1 cellular context compared by ENCODE assay signal in the genomic region with DNA sequence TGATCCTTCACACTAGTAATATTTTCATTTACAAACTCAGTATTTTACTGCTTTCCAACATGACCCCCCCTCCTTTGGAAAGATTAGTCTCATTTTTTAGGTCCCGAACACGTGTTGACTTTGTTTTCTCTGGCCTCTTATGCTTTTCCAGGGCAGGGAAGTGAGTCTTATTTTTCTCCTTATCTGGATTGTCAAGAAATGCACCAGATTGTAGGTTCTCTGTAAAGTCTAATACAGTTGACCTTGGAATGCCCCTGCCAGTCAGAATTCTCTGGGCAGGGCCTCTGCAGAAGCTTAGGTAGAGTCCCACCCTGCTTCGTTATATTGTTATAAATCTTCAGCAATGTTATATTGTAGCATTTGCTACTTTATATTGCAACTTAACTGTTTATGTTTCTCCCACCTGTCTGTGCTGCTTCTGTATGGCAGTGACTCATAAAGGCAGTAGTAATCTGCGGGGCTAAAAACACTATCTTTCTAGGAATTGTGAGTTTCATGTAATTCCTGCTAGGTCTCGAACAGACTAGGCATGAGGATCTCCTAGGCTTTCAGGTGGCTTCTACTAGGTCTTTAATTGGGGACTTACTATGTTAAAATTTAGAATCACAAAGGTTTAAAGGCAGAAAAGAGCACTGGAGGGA.
TF ChIP-seq lines count a peak whose summit lies in the region.

No MANE protein-coding gene starts in this region.

TF ChIP-seq in WTC11, 78 proteins besides CTCF, POLR2A, EP300 and RAD21 (continued from another document):
- TF ChIP-seq, protein P1, sequence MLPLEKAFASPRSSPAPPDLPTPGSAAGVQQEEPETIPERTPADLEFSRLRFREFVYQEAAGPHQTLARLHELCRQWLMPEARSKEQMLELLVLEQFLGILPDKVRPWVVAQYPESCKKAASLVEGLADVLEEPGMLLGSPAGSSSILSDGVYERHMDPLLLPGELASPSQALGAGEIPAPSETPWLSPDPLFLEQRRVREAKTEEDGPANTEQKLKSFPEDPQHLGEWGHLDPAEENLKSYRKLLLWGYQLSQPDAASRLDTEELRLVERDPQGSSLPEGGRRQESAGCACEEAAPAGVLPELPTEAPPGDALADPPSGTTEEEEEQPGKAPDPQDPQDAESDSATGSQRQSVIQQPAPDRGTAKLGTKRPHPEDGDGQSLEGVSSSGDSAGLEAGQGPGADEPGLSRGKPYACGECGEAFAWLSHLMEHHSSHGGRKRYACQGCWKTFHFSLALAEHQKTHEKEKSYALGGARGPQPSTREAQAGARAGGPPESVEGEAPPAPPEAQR (CRISPR knock-in tag; IDR thresholded peaks at IDR 0.05) = no peak
- TF ChIP-seq TEAD1 (CRISPR knock-in tag; IDR thresholded peaks at IDR 0.05) (no peak), NFYB (CRISPR knock-in tag; conservative IDR thresholded peaks at IDR 0.05; ENCODE audit: low read depth) (no peak), JUN (CRISPR knock-in tag; IDR thresholded peaks at IDR 0.05) (no peak), EMX1 (CRISPR knock-in tag; IDR thresholded peaks at IDR 0.05) (no peak), ZNF423 (CRISPR knock-in tag; IDR thresholded peaks at IDR 0.05) (no peak)
- TF ChIP-seq, protein P2, sequence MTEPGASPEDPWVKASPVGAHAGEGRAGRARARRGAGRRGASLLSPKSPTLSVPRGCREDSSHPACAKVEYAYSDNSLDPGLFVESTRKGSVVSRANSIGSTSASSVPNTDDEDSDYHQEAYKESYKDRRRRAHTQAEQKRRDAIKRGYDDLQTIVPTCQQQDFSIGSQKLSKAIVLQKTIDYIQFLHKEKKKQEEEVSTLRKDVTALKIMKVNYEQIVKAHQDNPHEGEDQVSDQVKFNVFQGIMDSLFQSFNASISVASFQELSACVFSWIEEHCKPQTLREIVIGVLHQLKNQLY (CRISPR knock-in tag; IDR thresholded peaks at IDR 0.05) = no peak
- TF ChIP-seq, protein P3, sequence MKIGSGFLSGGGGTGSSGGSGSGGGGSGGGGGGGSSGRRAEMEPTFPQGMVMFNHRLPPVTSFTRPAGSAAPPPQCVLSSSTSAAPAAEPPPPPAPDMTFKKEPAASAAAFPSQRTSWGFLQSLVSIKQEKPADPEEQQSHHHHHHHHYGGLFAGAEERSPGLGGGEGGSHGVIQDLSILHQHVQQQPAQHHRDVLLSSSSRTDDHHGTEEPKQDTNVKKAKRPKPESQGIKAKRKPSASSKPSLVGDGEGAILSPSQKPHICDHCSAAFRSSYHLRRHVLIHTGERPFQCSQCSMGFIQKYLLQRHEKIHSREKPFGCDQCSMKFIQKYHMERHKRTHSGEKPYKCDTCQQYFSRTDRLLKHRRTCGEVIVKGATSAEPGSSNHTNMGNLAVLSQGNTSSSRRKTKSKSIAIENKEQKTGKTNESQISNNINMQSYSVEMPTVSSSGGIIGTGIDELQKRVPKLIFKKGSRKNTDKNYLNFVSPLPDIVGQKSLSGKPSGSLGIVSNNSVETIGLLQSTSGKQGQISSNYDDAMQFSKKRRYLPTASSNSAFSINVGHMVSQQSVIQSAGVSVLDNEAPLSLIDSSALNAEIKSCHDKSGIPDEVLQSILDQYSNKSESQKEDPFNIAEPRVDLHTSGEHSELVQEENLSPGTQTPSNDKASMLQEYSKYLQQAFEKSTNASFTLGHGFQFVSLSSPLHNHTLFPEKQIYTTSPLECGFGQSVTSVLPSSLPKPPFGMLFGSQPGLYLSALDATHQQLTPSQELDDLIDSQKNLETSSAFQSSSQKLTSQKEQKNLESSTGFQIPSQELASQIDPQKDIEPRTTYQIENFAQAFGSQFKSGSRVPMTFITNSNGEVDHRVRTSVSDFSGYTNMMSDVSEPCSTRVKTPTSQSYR (CRISPR knock-in tag; IDR thresholded peaks at IDR 0.05) = no peak
- TF ChIP-seq, protein P4, sequence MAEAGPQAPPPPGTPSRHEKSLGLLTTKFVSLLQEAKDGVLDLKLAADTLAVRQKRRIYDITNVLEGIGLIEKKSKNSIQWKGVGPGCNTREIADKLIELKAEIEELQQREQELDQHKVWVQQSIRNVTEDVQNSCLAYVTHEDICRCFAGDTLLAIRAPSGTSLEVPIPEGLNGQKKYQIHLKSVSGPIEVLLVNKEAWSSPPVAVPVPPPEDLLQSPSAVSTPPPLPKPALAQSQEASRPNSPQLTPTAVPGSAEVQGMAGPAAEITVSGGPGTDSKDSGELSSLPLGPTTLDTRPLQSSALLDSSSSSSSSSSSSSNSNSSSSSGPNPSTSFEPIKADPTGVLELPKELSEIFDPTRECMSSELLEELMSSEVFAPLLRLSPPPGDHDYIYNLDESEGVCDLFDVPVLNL (CRISPR knock-in tag; IDR thresholded peaks at IDR 0.05; ENCODE audit: borderline replicate concordance, low read depth) = no peak
